ENCODE assay signal across 1 cellular context in the genomic region with DNA sequence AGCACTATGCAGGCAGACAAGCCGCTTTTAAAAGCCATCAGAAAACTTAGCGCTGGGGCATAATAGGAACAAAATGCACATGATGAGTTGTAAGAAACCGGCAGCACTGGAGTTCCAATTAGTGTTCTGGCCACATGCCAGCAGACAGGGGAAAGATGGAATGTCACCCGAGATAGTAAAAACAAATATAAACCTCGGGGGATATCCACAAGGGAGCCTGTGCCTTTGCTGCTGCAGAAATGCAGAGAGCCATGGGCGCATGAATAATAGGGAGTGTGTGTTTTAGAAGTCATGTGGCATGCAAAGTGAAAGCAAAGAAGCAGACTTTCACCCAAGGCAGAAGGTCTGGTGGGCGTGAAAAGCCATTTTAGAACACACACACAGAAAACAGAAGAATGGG.
A peak's percentile ranks its signal among the peaks of the same experiment; 100 is the strongest.
TF ChIP-seq lines count a peak whose summit lies in the region.

No MANE protein-coding gene starts in this region.

TF ChIP-seq in K562, 482 proteins besides CTCF, POLR2A, EP300 and RAD21:
- TF ChIP-seq NFIC (IDR thresholded peaks at IDR 0.05), result peak; percentile 84
- TF ChIP-seq, protein P1, sequence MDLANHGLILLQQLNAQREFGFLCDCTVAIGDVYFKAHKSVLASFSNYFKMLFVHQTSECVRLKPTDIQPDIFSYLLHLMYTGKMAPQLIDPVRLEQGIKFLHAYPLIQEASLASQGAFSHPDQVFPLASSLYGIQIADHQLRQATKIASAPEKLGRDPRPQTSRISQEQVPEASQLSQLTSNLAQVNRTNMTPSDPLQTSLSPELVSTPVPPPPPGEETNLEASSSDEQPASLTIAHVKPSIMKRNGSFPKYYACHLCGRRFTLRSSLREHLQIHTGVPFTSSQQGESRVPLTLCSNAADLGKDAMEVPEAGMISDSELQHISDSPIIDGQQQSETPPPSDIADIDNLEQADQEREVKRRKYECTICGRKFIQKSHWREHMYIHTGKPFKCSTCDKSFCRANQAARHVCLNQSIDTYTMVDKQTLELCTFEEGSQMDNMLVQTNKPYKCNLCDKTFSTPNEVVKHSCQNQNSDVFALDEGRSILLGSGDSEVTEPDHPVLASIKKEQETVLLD (IDR thresholded peaks at IDR 0.05), result no peak
